In genomic region chr4:30720021-30720655, GRCh38 we compare ENCODE assay signal across 7 cellular contexts.
DNase-seq lines count a peak whose midpoint lies in the region; ATAC-seq and TF ChIP-seq lines count a peak whose summit lies in the region.

Gene PCDH7 (plus strand): TSS chr4:30720369. CDS start chr4:30721423, 1,054 bp downstream.

- WGBS in iPS DF 6.9 (ENCODE audit: insufficient coverage, insufficient read length) = 40% methylated on average over 1 of the region's 43 CpGs

- ATAC-seq in GM18858 (IDR thresholded peaks at IDR 0.05; ENCODE audit: unreplicated experiment) = no peak

- peak within 1 kb of the TSS; percentile 54 for H3K4me3 ChIP-seq in astrocyte of the spinal cord (ENCODE audit: low read depth, low read length)
- peak within 1 kb of the TSS; percentile 55 for H3K4me3 ChIP-seq in iPS DF 6.9 (ENCODE audit: low read length)

- H3K9me3 ChIP-seq in iPS DF 6.9 (ENCODE audit: control insufficient read depth, insufficient read depth, low read length) = no peaks in the 10 kb centered on the region

- no peak within 1 kb of the TSS for H3K27ac ChIP-seq in iPS DF 6.9 (ENCODE audit: low read length)

- no peaks in the 10 kb centered on the region for H3K36me3 ChIP-seq in iPS DF 6.9 (ENCODE audit: control insufficient read depth, insufficient read depth, low read length)

- no peak for TF ChIP-seq CTCF in astrocyte of the spinal cord (IDR thresholded peaks at IDR 0.05; ENCODE audit: low read depth, low read length)

- DNase-seq in GM03348 (ENCODE audit: low spot score) (peak; percentile 69), MV-4-11 (lab: John Stamatoyannopoulos, UW) (peak; percentile 2), astrocyte of the spinal cord (ENCODE audit: low read depth, low spot score) (peak; percentile 72), iPS DF 6.9 (ENCODE audit: low read depth, low spot score) (no peak), putamen (ENCODE audit: low spot score) (peak; percentile 78), kidney glomerular epithelial cell (lab: John Stamatoyannopoulos, UW) (no peak)

- peaks cover 22% of the 10 kb centered on the region for H3K27me3 ChIP-seq in iPS DF 6.9 (ENCODE audit: control insufficient read depth, insufficient read depth, low read length)

- in situ Hi-C loops in astrocyte of the spinal cord (cut with HindIII; ENCODE audit: low sequenced_read_pairs) = no loop called here

- 0 out of 2 replicates have a peak, but pooled peaks cover 3% of the 10 kb centered on the region for H3K4me1 ChIP-seq in iPS DF 6.9 (ENCODE audit: control insufficient read depth, insufficient read depth, low read length)

Comparison
In these comparisons a context has a peak if more than half of its experiments do, and no peak if none do; other contexts are left out.
1. DNase-seq: peak in GM03348 (single experiment), MV-4-11 (single experiment), astrocyte of the spinal cord (single experiment) and putamen (single experiment); none in iPS DF 6.9 (single experiment) and kidney glomerular epithelial cell (single experiment).